ENCODE assay signal across 18 cellular contexts in the genomic region with DNA sequence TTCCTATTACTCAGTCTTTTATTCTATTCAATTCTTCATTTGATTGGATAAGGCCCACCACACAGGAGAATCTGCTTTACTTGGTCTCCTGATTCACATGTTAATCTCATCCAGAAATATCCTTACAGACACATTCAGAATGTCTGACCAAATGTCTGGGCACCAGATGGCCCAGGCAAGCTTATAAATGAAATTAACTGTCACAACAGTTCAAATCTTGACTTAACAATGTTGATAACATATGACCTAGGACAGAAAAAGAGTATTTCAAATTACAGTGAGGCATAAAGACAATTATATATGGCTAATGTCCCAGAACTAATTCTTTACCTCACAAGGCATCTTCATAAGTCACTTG. TPM values are rescaled to one million over a fixed set of nuclear protein-coding genes. Genes with fewer than 3 reads are reported as not detected.
DNase-seq lines count a peak whose midpoint lies in the region; ATAC-seq and TF ChIP-seq lines count a peak whose summit lies in the region.
"Had no signal": no experiment of that assay in that cellular context is flagged by ENCODE, and none has a peak within 500 bp of the region (broad histone marks: within the 10 kb centered on the region; RNA-seq: fewer than 3 reads in every experiment).

No MANE protein-coding gene starts in this region.

- H3F3A ChIP-seq in SK-N-SH (replicated peaks; ENCODE audit: insufficient read depth): no peaks in the 10 kb centered on the region

- no peak for ATAC-seq in activated naive CD8-positive, alpha-beta T cell treated with anti-CD3 and anti-CD28 coated beads, Interleukin-2, amount 50 U/mL, for 24 hours
- ATAC-seq in HG02678 (IDR thresholded peaks at IDR 0.05; ENCODE audit: unreplicated experiment) (peak; percentile 6), GM18498 (IDR thresholded peaks at IDR 0.05; ENCODE audit: unreplicated experiment) (no peak)

- no peak for DNase-seq in activated naive CD8-positive, alpha-beta T cell treated with anti-CD3 and anti-CD28 coated beads for 36 hours
- no peak for DNase-seq in activated naive CD8-positive, alpha-beta T cell treated with anti-CD3 and anti-CD28 coated beads, Interleukin-2, amount 50 U/mL, for 24 hours
- DNase-seq in SK-N-SH (peak; percentile 36), substantia nigra (lab: John Stamatoyannopoulos, UW) (no peak), T-helper 9 cell (no peak)
- DNase-seq: DMS79 treated with DMSO at 0.1 percent for 48 hours, H7, HFFc6, NCI-H1092 treated with DMSO at 0.1 percent for 48 hours, NCI-H146, NCI-H2029 treated with DMSO at 0.1 percent for 48 hours, NCI-H2171 treated with DMSO at 0.1 percent for 48 hours, NCI-H446, NCI-H69, SHP77 had no signal

- no peaks in the 10 kb centered on the region for H4K20me1 ChIP-seq in SK-N-SH (ENCODE audit: insufficient read depth)

- H3K36me3 Mint-ChIP-seq in activated naive CD8-positive, alpha-beta T cell treated with anti-CD3 and anti-CD28 coated beads for 36 hours: peaks cover 21% of the 10 kb centered on the region
- H3K36me3 Mint-ChIP-seq in activated naive CD8-positive, alpha-beta T cell treated with anti-CD3 and anti-CD28 coated beads, Interleukin-2, amount 50 U/mL, for 24 hours (ENCODE audit: low read depth): peaks cover 10% of the 10 kb centered on the region

- no peaks in the 10 kb centered on the region; the same call in 1 of the 2 replicates for H3K79me2 ChIP-seq in SK-N-SH (ENCODE audit: insufficient read depth)

- POLR2A ChIA-PET in SK-N-SH (lab: Yijun Ruan, JAX): no interaction called here

- CTCF ChIA-PET in SK-N-SH (lab: Yijun Ruan, JAX): interaction anchor here (1.0 kb wide), 1 partner anchor 19 kb away, joined by 3 read pairs; no protein-coding TSS in a partner anchor

- H3K4me1 ChIP-seq in SK-N-SH (ENCODE audit: control insufficient read depth in 1 of 2, insufficient read depth in 2 of 2, low read depth in 1 of 2, low read length in 1 of 2): no peaks in the 10 kb centered on the region; a peak in 1 of 4 replicates

- peaks cover 16% of the 10 kb centered on the region for H3K4me1 Mint-ChIP-seq in activated naive CD8-positive, alpha-beta T cell treated with anti-CD3 and anti-CD28 coated beads for 36 hours
- peaks cover 16% of the 10 kb centered on the region for H3K4me1 Mint-ChIP-seq in activated naive CD8-positive, alpha-beta T cell treated with anti-CD3 and anti-CD28 coated beads, Interleukin-2, amount 50 U/mL, for 24 hours

- H3K27ac Mint-ChIP-seq in activated naive CD8-positive, alpha-beta T cell treated with anti-CD3 and anti-CD28 coated beads for 36 hours: peak overlapping the region; percentile 36
- no peak overlapping the region for H3K27ac Mint-ChIP-seq in activated naive CD8-positive, alpha-beta T cell treated with anti-CD3 and anti-CD28 coated beads, Interleukin-2, amount 50 U/mL, for 24 hours
- H3K27ac Mint-ChIP-seq: HFFc6 had no signal

- H3K9me2 ChIP-seq in SK-N-SH: no peaks in the 10 kb centered on the region

- no peak overlapping the region for H3K4me2 ChIP-seq in SK-N-SH

- no peaks in the 10 kb centered on the region for H3K27me3 Mint-ChIP-seq in activated naive CD8-positive, alpha-beta T cell treated with anti-CD3 and anti-CD28 coated beads for 36 hours
- no peaks in the 10 kb centered on the region for H3K27me3 Mint-ChIP-seq in activated naive CD8-positive, alpha-beta T cell treated with anti-CD3 and anti-CD28 coated beads, Interleukin-2, amount 50 U/mL, for 24 hours

- H3K36me3 ChIP-seq in SK-N-SH (replicated peaks in 1 of 2; ENCODE audit: control insufficient read depth in 1 of 2, insufficient read depth in 2 of 2, low read length in 1 of 2): no peaks in the 10 kb centered on the region

- H3K4me3 Mint-ChIP-seq in activated naive CD8-positive, alpha-beta T cell treated with anti-CD3 and anti-CD28 coated beads for 36 hours: no peak overlapping the region
- no peak overlapping the region for H3K4me3 Mint-ChIP-seq in activated naive CD8-positive, alpha-beta T cell treated with anti-CD3 and anti-CD28 coated beads, Interleukin-2, amount 50 U/mL, for 24 hours
- H3K4me3 Mint-ChIP-seq: HFFc6 had no signal

- no peaks in the 10 kb centered on the region for H3K9me3 ChIP-seq in SK-N-SH

- peak overlapping the region in 1 of 2 experiments; percentile 80; a peak in 1 of 4 replicates for H3K27ac ChIP-seq in SK-N-SH (ENCODE audit: low read depth in 2 of 2, low read length in 1 of 2)
- no peak overlapping the region for H3K27ac ChIP-seq in substantia nigra (ENCODE audit: low read depth, low read length, poor library complexity, severe bottlenecking)
- H3K27ac ChIP-seq: C4-2B had no signal

- no peak for TF ChIP-seq RAD21 in SK-N-SH (IDR thresholded peaks at IDR 0.05; ENCODE audit: low read length)

- H3K27me3 ChIP-seq in SK-N-SH (ENCODE audit: insufficient read depth): no peaks in the 10 kb centered on the region

- H3K9me3 Mint-ChIP-seq in activated naive CD8-positive, alpha-beta T cell treated with anti-CD3 and anti-CD28 coated beads for 36 hours: peaks cover under 1% of the 10 kb centered on the region
- no peaks in the 10 kb centered on the region for H3K9me3 Mint-ChIP-seq in activated naive CD8-positive, alpha-beta T cell treated with anti-CD3 and anti-CD28 coated beads, Interleukin-2, amount 50 U/mL, for 24 hours
- H3K9me3 Mint-ChIP-seq: HFFc6 had no signal

- H2AFZ ChIP-seq in SK-N-SH (ENCODE audit: low read depth): no peak overlapping the region

- H3K9ac ChIP-seq in SK-N-SH: no peak overlapping the region

- TF ChIP-seq EP300 in SK-N-SH (IDR thresholded peaks at IDR 0.05; ENCODE audit: borderline replicate concordance in 1 of 2, low read depth in 1 of 2, low read length in 1 of 2): peak in 1 of 2 experiments; percentile 59; a peak in 1 of 4 replicates

- H3K4me3 ChIP-seq in SK-N-SH (ENCODE audit: low read depth in 2 of 2, low read length in 1 of 2): no peak overlapping the region

- no peak for TF ChIP-seq CTCF in SK-N-SH (IDR thresholded peaks at IDR 0.05)

TF ChIP-seq in SK-N-SH, 30 proteins besides CTCF, POLR2A, EP300 and RAD21:
- peak; percentile 97 for TF ChIP-seq RCOR1 (IDR thresholded peaks at IDR 0.05; ENCODE audit: low read length)
- no peak for TF ChIP-seq NRF1 (IDR thresholded peaks at IDR 0.05; ENCODE audit: low read depth, low read length)
- peak; percentile 52; the same call in 1 of the 2 replicates for TF ChIP-seq POLR2AphosphoS5 (IDR thresholded peaks at IDR 0.05; ENCODE audit: low read depth, low read length)
- TF ChIP-seq GATA2 (CRISPR knock-in tag; IDR thresholded peaks at IDR 0.05): peak; percentile 40; the same call in 1 of the 2 replicates
- TF ChIP-seq, protein P1, sequence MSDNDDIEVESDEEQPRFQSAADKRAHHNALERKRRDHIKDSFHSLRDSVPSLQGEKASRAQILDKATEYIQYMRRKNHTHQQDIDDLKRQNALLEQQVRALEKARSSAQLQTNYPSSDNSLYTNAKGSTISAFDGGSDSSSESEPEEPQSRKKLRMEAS (IDR thresholded peaks at IDR 0.05; ENCODE audit: low read depth): no peak
- TF ChIP-seq, protein P2, sequence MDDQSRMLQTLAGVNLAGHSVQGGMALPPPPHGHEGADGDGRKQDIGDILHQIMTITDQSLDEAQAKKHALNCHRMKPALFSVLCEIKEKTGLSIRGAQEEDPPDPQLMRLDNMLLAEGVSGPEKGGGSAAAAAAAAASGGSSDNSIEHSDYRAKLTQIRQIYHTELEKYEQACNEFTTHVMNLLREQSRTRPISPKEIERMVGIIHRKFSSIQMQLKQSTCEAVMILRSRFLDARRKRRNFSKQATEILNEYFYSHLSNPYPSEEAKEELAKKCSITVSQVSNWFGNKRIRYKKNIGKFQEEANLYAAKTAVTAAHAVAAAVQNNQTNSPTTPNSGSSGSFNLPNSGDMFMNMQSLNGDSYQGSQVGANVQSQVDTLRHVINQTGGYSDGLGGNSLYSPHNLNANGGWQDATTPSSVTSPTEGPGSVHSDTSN (IDR thresholded peaks at IDR 0.05): peak; percentile 46; the same call in 1 of the 2 replicates
- TF ChIP-seq GABPA (IDR thresholded peaks at IDR 0.05; ENCODE audit: low read depth): no peak
- TF ChIP-seq RFX5 (IDR thresholded peaks at IDR 0.05; ENCODE audit: low read length): no peak
- TF ChIP-seq CHD2 (IDR thresholded peaks at IDR 0.05; ENCODE audit: low read length, partially characterized antibody): peak; percentile 35
- TF ChIP-seq, protein P3, sequence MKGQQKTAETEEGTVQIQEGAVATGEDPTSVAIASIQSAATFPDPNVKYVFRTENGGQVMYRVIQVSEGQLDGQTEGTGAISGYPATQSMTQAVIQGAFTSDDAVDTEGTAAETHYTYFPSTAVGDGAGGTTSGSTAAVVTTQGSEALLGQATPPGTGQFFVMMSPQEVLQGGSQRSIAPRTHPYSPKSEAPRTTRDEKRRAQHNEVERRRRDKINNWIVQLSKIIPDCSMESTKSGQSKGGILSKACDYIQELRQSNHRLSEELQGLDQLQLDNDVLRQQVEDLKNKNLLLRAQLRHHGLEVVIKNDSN (IDR thresholded peaks at IDR 0.05; ENCODE audit: borderline replicate concordance, low read depth): no peak
- no peak for TF ChIP-seq SIN3A (IDR thresholded peaks at IDR 0.05; ENCODE audit: borderline replicate concordance, low read depth, low read length)
- TF ChIP-seq TCF12 (IDR thresholded peaks at IDR 0.05): peak; percentile 77; the same call in 1 of the 2 replicates

RNA-seq across cellular contexts. Expression of a gene that starts 14.6 kb away (rescaled TPM):
- total RNA-seq in activated naive CD8-positive, alpha-beta T cell treated with anti-CD3 and anti-CD28 coated beads for 36 hours: 1 to 10 TPM; 4.8 to 6.4 TPM
- 1.9 and 2.0 TPM in 2 replicates for polyA plus RNA-seq in SK-N-SH (2012; rRNA removed)
- polyA plus RNA-seq in SK-N-SH (2012; cell fraction: cytosol; rRNA removed): 1.8 and 2.2 TPM in 2 replicates
- polyA plus RNA-seq in SK-N-SH (2012; cell fraction: nucleus; rRNA removed): 0.67 and 1.7 TPM in 2 replicates

RNA-seq across cellular contexts. Expression of a gene that starts 14.9 kb away (rescaled TPM):
- 10 to 100 TPM; 58.5 to 60.4 TPM for total RNA-seq in activated naive CD8-positive, alpha-beta T cell treated with anti-CD3 and anti-CD28 coated beads for 36 hours
- 17.3 and 19.1 TPM in 2 replicates for polyA plus RNA-seq in SK-N-SH (2012; rRNA removed)
- polyA plus RNA-seq in SK-N-SH (2012; cell fraction: cytosol; rRNA removed): 23.2 and 29.3 TPM in 2 replicates
- 10.4 and 11.8 TPM in 2 replicates for polyA plus RNA-seq in SK-N-SH (2012; cell fraction: nucleus; rRNA removed)

RNA-seq across cellular contexts. Expression of a gene that starts 40.5 kb away (rescaled TPM):
- 10 to 100 TPM; 13.4 to 13.8 TPM for total RNA-seq in activated naive CD8-positive, alpha-beta T cell treated with anti-CD3 and anti-CD28 coated beads for 36 hours
- 6.2 and 8.5 TPM in 2 replicates for polyA plus RNA-seq in SK-N-SH (2012; rRNA removed)
- polyA plus RNA-seq in SK-N-SH (2012; cell fraction: cytosol; rRNA removed): 11.3 and 14.3 TPM in 2 replicates
- polyA plus RNA-seq in SK-N-SH (2012; cell fraction: nucleus; rRNA removed): 7.6 and 10.2 TPM in 2 replicates
